1 cellular context compared by ENCODE assay signal in genomic region chr14:37583358-37584210, GRCh38.
TF ChIP-seq lines count a peak whose summit lies in the region.

No MANE protein-coding gene starts in this region.

TF ChIP-seq in HepG2, 621 proteins besides CTCF, POLR2A, EP300 and RAD21 (continued from another document and continues in another):
- TF ChIP-seq ZNF142 (CRISPR knock-in tag; IDR thresholded peaks at IDR 0.05) (peak; percentile 49; the same call in 1 of the 2 replicates), DDIT3 (CRISPR knock-in tag; IDR thresholded peaks at IDR 0.05) (no peak), HOXD1 (CRISPR knock-in tag; IDR thresholded peaks at IDR 0.05) (no peak), DNMT1 (CRISPR knock-in tag; IDR thresholded peaks at IDR 0.05) (0 out of 2 replicates have a peak, but pooled peaks have one; percentile 40), ZSCAN20 (CRISPR knock-in tag; IDR thresholded peaks at IDR 0.05; ENCODE audit: borderline replicate concordance) (no peak; the same call in 1 of the 2 replicates), SP2 (CRISPR knock-in tag; IDR thresholded peaks at IDR 0.05) (no peak), REL (CRISPR knock-in tag; conservative IDR thresholded peaks at IDR 0.05) (no peak), ZNF747 (CRISPR knock-in tag; IDR thresholded peaks at IDR 0.05; ENCODE audit: borderline replicate concordance) (0 out of 2 replicates have a peak, but pooled peaks have one; percentile 31), ZFP37 (CRISPR knock-in tag; IDR thresholded peaks at IDR 0.05; ENCODE audit: borderline replicate concordance) (no peak), HDAC6 (IDR thresholded peaks at IDR 0.05; ENCODE audit: low read depth, low read length) (no peak), ZFYVE20 (CRISPR knock-in tag; IDR thresholded peaks at IDR 0.05; ENCODE audit: borderline replicate concordance, low read depth) (no peak), ZNF280D (CRISPR knock-in tag; IDR thresholded peaks at IDR 0.05) (no peak), ZNF7 (CRISPR knock-in tag; IDR thresholded peaks at IDR 0.05) (no peak), MAFK (conservative IDR thresholded peaks at IDR 0.05 in 1 of 2, IDR thresholded peaks at IDR 0.05 in 1 of 2; ENCODE audit: low read length in 2 of 2) (no peak), SAFB2 (CRISPR knock-in tag; IDR thresholded peaks at IDR 0.05; ENCODE audit: borderline replicate concordance, low read depth) (no peak), HNF4A (CRISPR knock-in tag; IDR thresholded peaks at IDR 0.05) (no peak), ZNF12 (CRISPR knock-in tag; IDR thresholded peaks at IDR 0.05) (no peak), ONECUT2 (CRISPR knock-in tag; IDR thresholded peaks at IDR 0.05) (no peak), ELF3 (CRISPR knock-in tag; IDR thresholded peaks at IDR 0.05) (peak; percentile 33; the same call in 1 of the 2 replicates), KLF15 (CRISPR knock-in tag; IDR thresholded peaks at IDR 0.05; ENCODE audit: borderline replicate concordance) (peak; percentile 25; the same call in 1 of the 2 replicates), IRX3 (CRISPR knock-in tag; IDR thresholded peaks at IDR 0.05; ENCODE audit: borderline replicate concordance, low read depth) (peak; percentile 49; the same call in 1 of the 2 replicates), FOSL1 (CRISPR knock-in tag; IDR thresholded peaks at IDR 0.05; ENCODE audit: borderline replicate concordance) (no peak), GATA4 (IDR thresholded peaks at IDR 0.05; ENCODE audit: borderline replicate concordance, low read depth) (no peak), ZNF547 (CRISPR knock-in tag; IDR thresholded peaks at IDR 0.05) (no peak), ZFP82 (CRISPR knock-in tag; IDR thresholded peaks at IDR 0.05; ENCODE audit: borderline replicate concordance) (no peak), MED1 (CRISPR knock-in tag; IDR thresholded peaks at IDR 0.05) (no peak; the same call in 1 of the 2 replicates), LRRFIP1 (CRISPR knock-in tag; conservative IDR thresholded peaks at IDR 0.05) (no peak), ATRX (CRISPR knock-in tag; IDR thresholded peaks at IDR 0.05; ENCODE audit: borderline replicate concordance) (no peak), ZNF580 (CRISPR knock-in tag; IDR thresholded peaks at IDR 0.05; ENCODE audit: borderline replicate concordance, low read depth) (0 out of 2 replicates have a peak, but pooled peaks have one; percentile 11), GTF2F1 (IDR thresholded peaks at IDR 0.05; ENCODE audit: low read length) (no peak), MAFG (CRISPR knock-in tag; IDR thresholded peaks at IDR 0.05) (no peak), GTF3A (CRISPR knock-in tag; conservative IDR thresholded peaks at IDR 0.05) (no peak), ZC3H4 (CRISPR knock-in tag; IDR thresholded peaks at IDR 0.05; ENCODE audit: borderline replicate concordance) (0 out of 2 replicates have a peak, but pooled peaks have one; percentile 31), ZNF274 (CRISPR knock-in tag; IDR thresholded peaks at IDR 0.05) (peak; percentile 88; the same call in 1 of the 2 replicates), ZNF660 (CRISPR knock-in tag; IDR thresholded peaks at IDR 0.05; ENCODE audit: borderline replicate concordance, low read depth) (no peak), ZNF34 (CRISPR knock-in tag; IDR thresholded peaks at IDR 0.05; ENCODE audit: borderline replicate concordance) (no peak), MXD4 (CRISPR knock-in tag; IDR thresholded peaks at IDR 0.05) (0 out of 2 replicates have a peak, but pooled peaks have one; percentile 28), ATF6 (CRISPR knock-in tag; conservative IDR thresholded peaks at IDR 0.05) (no peak), ARID3A (IDR thresholded peaks at IDR 0.05; ENCODE audit: low read depth, low read length) (no peak), ZNF251 (CRISPR knock-in tag; IDR thresholded peaks at IDR 0.05) (no peak), GLI4 (CRISPR knock-in tag; IDR thresholded peaks at IDR 0.05; ENCODE audit: borderline replicate concordance) (no peak), STAG1 (CRISPR knock-in tag; IDR thresholded peaks at IDR 0.05) (no peak), ZBTB33 (CRISPR knock-in tag; IDR thresholded peaks at IDR 0.05) (no peak), NFYC (CRISPR knock-in tag; IDR thresholded peaks at IDR 0.05) (no peak), FOXK1 (CRISPR knock-in tag; IDR thresholded peaks at IDR 0.05; ENCODE audit: borderline replicate concordance, low read depth) (no peak), MNT (IDR thresholded peaks at IDR 0.05) (no peak)
